1 cellular context compared by ENCODE assay signal in the genomic region with DNA sequence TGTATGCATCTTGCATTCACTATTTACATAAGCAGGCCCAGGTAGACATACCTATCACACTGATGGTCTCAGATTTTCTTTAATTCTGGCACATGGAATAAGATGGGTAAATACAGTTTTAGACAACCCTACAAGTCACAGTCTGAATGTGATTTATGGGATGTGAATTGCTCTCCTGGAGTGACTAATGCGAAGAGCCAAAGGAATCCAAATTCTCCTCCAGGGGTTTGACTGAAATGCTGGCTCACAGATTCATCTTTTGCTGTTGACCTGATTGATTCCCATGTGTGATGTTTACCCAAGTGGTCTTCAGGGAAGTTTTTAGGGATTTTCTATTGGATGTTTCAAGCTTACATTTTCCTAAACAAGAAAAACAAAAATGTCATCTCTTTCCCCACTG.
TF ChIP-seq lines count a peak whose summit lies in the region.

No MANE protein-coding gene starts in this region.

TF ChIP-seq in GM23338, 12 proteins besides CTCF, POLR2A, EP300 and RAD21 (continued from another document):
- TF ChIP-seq, protein P1, sequence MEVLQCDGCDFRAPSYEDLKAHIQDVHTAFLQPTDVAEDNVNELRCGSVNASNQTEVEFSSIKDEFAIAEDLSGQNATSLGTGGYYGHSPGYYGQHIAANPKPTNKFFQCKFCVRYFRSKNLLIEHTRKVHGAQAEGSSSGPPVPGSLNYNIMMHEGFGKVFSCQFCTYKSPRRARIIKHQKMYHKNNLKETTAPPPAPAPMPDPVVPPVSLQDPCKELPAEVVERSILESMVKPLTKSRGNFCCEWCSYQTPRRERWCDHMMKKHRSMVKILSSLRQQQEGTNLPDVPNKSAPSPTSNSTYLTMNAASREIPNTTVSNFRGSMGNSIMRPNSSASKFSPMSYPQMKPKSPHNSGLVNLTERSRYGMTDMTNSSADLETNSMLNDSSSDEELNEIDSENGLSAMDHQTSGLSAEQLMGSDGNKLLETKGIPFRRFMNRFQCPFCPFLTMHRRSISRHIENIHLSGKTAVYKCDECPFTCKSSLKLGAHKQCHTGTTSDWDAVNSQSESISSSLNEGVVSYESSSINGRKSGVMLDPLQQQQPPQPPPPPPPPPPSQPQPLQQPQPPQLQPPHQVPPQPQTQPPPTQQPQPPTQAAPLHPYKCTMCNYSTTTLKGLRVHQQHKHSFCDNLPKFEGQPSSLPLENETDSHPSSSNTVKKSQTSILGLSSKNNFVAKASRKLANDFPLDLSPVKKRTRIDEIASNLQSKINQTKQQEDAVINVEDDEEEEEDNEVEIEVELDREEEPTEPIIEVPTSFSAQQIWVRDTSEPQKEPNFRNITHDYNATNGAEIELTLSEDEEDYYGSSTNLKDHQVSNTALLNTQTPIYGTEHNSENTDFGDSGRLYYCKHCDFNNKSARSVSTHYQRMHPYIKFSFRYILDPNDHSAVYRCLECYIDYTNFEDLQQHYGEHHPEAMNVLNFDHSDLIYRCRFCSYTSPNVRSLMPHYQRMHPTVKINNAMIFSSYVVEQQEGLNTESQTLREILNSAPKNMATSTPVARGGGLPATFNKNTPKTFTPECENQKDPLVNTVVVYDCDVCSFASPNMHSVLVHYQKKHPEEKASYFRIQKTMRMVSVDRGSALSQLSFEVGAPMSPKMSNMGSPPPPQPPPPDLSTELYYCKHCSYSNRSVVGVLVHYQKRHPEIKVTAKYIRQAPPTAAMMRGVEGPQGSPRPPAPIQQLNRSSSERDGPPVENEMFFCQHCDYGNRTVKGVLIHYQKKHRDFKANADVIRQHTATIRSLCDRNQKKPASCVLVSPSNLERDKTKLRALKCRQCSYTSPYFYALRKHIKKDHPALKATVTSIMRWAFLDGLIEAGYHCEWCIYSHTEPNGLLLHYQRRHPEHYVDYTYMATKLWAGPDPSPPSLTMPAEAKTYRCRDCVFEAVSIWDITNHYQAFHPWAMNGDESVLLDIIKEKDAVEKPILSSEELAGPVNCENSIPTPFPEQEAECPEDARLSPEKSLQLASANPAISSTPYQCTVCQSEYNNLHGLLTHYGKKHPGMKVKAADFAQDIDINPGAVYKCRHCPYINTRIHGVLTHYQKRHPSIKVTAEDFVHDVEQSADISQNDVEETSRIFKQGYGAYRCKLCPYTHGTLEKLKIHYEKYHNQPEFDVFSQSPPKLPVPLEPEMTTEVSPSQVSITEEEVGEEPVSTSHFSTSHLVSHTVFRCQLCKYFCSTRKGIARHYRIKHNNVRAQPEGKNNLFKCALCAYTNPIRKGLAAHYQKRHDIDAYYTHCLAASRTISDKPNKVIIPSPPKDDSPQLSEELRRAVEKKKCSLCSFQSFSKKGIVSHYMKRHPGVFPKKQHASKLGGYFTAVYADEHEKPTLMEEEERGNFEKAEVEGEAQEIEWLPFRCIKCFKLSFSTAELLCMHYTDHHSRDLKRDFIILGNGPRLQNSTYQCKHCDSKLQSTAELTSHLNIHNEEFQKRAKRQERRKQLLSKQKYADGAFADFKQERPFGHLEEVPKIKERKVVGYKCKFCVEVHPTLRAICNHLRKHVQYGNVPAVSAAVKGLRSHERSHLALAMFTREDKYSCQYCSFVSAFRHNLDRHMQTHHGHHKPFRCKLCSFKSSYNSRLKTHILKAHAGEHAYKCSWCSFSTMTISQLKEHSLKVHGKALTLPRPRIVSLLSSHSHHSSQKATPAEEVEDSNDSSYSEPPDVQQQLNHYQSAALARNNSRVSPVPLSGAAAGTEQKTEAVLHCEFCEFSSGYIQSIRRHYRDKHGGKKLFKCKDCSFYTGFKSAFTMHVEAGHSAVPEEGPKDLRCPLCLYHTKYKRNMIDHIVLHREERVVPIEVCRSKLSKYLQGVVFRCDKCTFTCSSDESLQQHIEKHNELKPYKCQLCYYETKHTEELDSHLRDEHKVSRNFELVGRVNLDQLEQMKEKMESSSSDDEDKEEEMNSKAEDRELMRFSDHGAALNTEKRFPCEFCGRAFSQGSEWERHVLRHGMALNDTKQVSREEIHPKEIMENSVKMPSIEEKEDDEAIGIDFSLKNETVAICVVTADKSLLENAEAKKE (CRISPR knock-in tag; IDR thresholded peaks at IDR 0.05): no peak
- no peak for TF ChIP-seq POLR2AphosphoS5 (IDR thresholded peaks at IDR 0.05; ENCODE audit: low read depth)
- TF ChIP-seq NANOG (IDR thresholded peaks at IDR 0.05; ENCODE audit: borderline replicate concordance): no peak
- TF ChIP-seq, protein P2, sequence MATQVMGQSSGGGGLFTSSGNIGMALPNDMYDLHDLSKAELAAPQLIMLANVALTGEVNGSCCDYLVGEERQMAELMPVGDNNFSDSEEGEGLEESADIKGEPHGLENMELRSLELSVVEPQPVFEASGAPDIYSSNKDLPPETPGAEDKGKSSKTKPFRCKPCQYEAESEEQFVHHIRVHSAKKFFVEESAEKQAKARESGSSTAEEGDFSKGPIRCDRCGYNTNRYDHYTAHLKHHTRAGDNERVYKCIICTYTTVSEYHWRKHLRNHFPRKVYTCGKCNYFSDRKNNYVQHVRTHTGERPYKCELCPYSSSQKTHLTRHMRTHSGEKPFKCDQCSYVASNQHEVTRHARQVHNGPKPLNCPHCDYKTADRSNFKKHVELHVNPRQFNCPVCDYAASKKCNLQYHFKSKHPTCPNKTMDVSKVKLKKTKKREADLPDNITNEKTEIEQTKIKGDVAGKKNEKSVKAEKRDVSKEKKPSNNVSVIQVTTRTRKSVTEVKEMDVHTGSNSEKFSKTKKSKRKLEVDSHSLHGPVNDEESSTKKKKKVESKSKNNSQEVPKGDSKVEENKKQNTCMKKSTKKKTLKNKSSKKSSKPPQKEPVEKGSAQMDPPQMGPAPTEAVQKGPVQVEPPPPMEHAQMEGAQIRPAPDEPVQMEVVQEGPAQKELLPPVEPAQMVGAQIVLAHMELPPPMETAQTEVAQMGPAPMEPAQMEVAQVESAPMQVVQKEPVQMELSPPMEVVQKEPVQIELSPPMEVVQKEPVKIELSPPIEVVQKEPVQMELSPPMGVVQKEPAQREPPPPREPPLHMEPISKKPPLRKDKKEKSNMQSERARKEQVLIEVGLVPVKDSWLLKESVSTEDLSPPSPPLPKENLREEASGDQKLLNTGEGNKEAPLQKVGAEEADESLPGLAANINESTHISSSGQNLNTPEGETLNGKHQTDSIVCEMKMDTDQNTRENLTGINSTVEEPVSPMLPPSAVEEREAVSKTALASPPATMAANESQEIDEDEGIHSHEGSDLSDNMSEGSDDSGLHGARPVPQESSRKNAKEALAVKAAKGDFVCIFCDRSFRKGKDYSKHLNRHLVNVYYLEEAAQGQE (IDR thresholded peaks at IDR 0.05; ENCODE audit: unreplicated experiment): no peak
- TF ChIP-seq ZNF114 (CRISPR knock-in tag; IDR thresholded peaks at IDR 0.05): no peak
- no peak for TF ChIP-seq CREB1 (CRISPR knock-in tag; IDR thresholded peaks at IDR 0.05; ENCODE audit: low read depth)
- TF ChIP-seq EZH2phosphoT487 (IDR thresholded peaks at IDR 0.05; ENCODE audit: unreplicated experiment): no peak
- TF ChIP-seq, protein P3, sequence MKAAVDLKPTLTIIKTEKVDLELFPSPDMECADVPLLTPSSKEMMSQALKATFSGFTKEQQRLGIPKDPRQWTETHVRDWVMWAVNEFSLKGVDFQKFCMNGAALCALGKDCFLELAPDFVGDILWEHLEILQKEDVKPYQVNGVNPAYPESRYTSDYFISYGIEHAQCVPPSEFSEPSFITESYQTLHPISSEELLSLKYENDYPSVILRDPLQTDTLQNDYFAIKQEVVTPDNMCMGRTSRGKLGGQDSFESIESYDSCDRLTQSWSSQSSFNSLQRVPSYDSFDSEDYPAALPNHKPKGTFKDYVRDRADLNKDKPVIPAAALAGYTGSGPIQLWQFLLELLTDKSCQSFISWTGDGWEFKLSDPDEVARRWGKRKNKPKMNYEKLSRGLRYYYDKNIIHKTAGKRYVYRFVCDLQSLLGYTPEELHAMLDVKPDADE (IDR thresholded peaks at IDR 0.05): no peak
- TF ChIP-seq EZH2 (IDR thresholded peaks at IDR 0.05; ENCODE audit: low read depth, unreplicated experiment): no peak
- TF ChIP-seq STAT1 (IDR thresholded peaks at IDR 0.05; ENCODE audit: unreplicated experiment): no peak
- TF ChIP-seq ZNF331 (CRISPR knock-in tag; IDR thresholded peaks at IDR 0.05; ENCODE audit: low read depth): no peak
TF ChIP-seq in GM23338: peak in this region for 0.
